In genomic region chr12:25364529-25365339, GRCh38 we compare ENCODE assay signal across 8 cellular contexts.
DNase-seq lines count a peak whose midpoint lies in the region; ATAC-seq and TF ChIP-seq lines count a peak whose summit lies in the region.

No MANE protein-coding gene starts in this region.

- peaks cover 10% of the 10 kb centered on the region for H3K27me3 Mint-ChIP-seq in activated CD4-positive, alpha-beta memory T cell treated with anti-CD3 and anti-CD28 coated beads for 36 hours

- no peaks in the 10 kb centered on the region for H3K36me3 ChIP-seq in mucosa of descending colon (ENCODE audit: low read depth)

- peak; percentile 67 for DNase-seq in activated CD4-positive, alpha-beta T cell treated with anti-CD3 and anti-CD28 coated beads for 48 hours
- DNase-seq in activated CD4-positive, alpha-beta T cell treated with anti-CD3 and anti-CD28 coated beads for 4 hours, result no peak
- DNase-seq in activated CD4-positive, alpha-beta memory T cell treated with anti-CD3 and anti-CD28 coated beads for 36 hours, result peak; percentile 83
- no peak for DNase-seq in stimulated activated effector memory CD8-positive, alpha-beta T cell treated with anti-CD3 and anti-CD28 coated beads, Interleukin-12 subunit alpha, Interleukin-12 subunit beta, amount 100 ng/mL, for 72 hours (ENCODE audit: low spot score in 2 of 2)
- DNase-seq in mucosa of descending colon (no peak), Ammon's horn (ENCODE audit: low spot score) (no peak), posterior cingulate gyrus (no peak)

- POLR2A ChIA-PET in activated CD4-positive, alpha-beta memory T cell treated with anti-CD3 and anti-CD28 coated beads for 36 hours (lab: Charles Lee), result interaction anchor here (0.8 to 1.7 kb wide), 4 partner anchors 13 to 367 kb away, joined by 3 to 9 read pairs (median 6); partner anchors contain the start of gene KRAS

- ATAC-seq in HG03060 (IDR thresholded peaks at IDR 0.05; ENCODE audit: low read depth, unreplicated experiment) (peak; percentile 75), mucosa of descending colon (no peak)
- ATAC-seq in stimulated activated effector memory CD8-positive, alpha-beta T cell treated with anti-CD3 and anti-CD28 coated beads, Interleukin-12 subunit alpha, Interleukin-12 subunit beta, amount 100 ng/mL, for 72 hours, result peak; percentile 93

- no peaks in the 10 kb centered on the region for H3K9me3 ChIP-seq in mucosa of descending colon

- H3K9me3 Mint-ChIP-seq in activated CD4-positive, alpha-beta memory T cell treated with anti-CD3 and anti-CD28 coated beads for 36 hours, result no peaks in the 10 kb centered on the region
- no peaks in the 10 kb centered on the region for H3K9me3 Mint-ChIP-seq in stimulated activated effector memory CD8-positive, alpha-beta T cell treated with anti-CD3 and anti-CD28 coated beads, Interleukin-12 subunit alpha, Interleukin-12 subunit beta, amount 100 ng/mL, for 72 hours

- peak overlapping the region; percentile 16 for H3K4me3 Mint-ChIP-seq in activated CD4-positive, alpha-beta memory T cell treated with anti-CD3 and anti-CD28 coated beads for 36 hours
- peak overlapping the region; percentile 20 for H3K4me3 Mint-ChIP-seq in stimulated activated effector memory CD8-positive, alpha-beta T cell treated with anti-CD3 and anti-CD28 coated beads, Interleukin-12 subunit alpha, Interleukin-12 subunit beta, amount 100 ng/mL, for 72 hours

- peaks cover 16% of the 10 kb centered on the region for H3K4me1 Mint-ChIP-seq in activated CD4-positive, alpha-beta memory T cell treated with anti-CD3 and anti-CD28 coated beads for 36 hours (ENCODE audit: low read depth)
- peaks cover 6% of the 10 kb centered on the region for H3K4me1 Mint-ChIP-seq in stimulated activated effector memory CD8-positive, alpha-beta T cell treated with anti-CD3 and anti-CD28 coated beads, Interleukin-12 subunit alpha, Interleukin-12 subunit beta, amount 100 ng/mL, for 72 hours

- no peak overlapping the region for H3K4me3 ChIP-seq in mucosa of descending colon

- no peak for TF ChIP-seq CTCF in mucosa of descending colon (IDR thresholded peaks at IDR 0.05)

- H3K27ac Mint-ChIP-seq in activated CD4-positive, alpha-beta memory T cell treated with anti-CD3 and anti-CD28 coated beads for 36 hours, result peak overlapping the region; percentile 2
- H3K27ac Mint-ChIP-seq in stimulated activated effector memory CD8-positive, alpha-beta T cell treated with anti-CD3 and anti-CD28 coated beads, Interleukin-12 subunit alpha, Interleukin-12 subunit beta, amount 100 ng/mL, for 72 hours, result peak overlapping the region; percentile 32

- CTCF ChIA-PET in activated CD4-positive, alpha-beta memory T cell treated with anti-CD3 and anti-CD28 coated beads for 36 hours (lab: Charles Lee), result interaction anchor here (1.2 to 2.2 kb wide), 4 partner anchors 10 to 123 kb away, joined by 3 to 15 read pairs (median 6); no protein-coding TSS in a partner anchor

- intact Hi-C loops in activated CD4-positive, alpha-beta memory T cell treated with anti-CD3 and anti-CD28 coated beads for 36 hours (cut with micrococcal nuclease), result loop anchor here (1.0 to 5.0 kb wide), 4 partner anchors 13 to 527 kb away; no protein-coding TSS in a partner anchor
- intact Hi-C loops in mucosa of descending colon (cut with DNase I, micrococcal nuclease) (no loop called here), posterior cingulate gyrus (cut with DNase I) (no loop called here)

- H3K36me3 Mint-ChIP-seq in activated CD4-positive, alpha-beta memory T cell treated with anti-CD3 and anti-CD28 coated beads for 36 hours, result no peaks in the 10 kb centered on the region
- no peaks in the 10 kb centered on the region for H3K36me3 Mint-ChIP-seq in stimulated activated effector memory CD8-positive, alpha-beta T cell treated with anti-CD3 and anti-CD28 coated beads, Interleukin-12 subunit alpha, Interleukin-12 subunit beta, amount 100 ng/mL, for 72 hours

- H3K4me1 ChIP-seq in mucosa of descending colon (ENCODE audit: low read depth), result no peaks in the 10 kb centered on the region

Comparison
In these comparisons a context has a peak if more than half of its experiments do, and no peak if none do; other contexts are left out.
1. DNase-seq: peak in activated CD4-positive, alpha-beta T cell treated with anti-CD3 and anti-CD28 coated beads for 48 hours (single experiment) and activated CD4-positive, alpha-beta memory T cell treated with anti-CD3 and anti-CD28 coated beads for 36 hours (single experiment); none in activated CD4-positive, alpha-beta T cell treated with anti-CD3 and anti-CD28 coated beads for 4 hours (0 of 2), stimulated activated effector memory CD8-positive, alpha-beta T cell treated with anti-CD3 and anti-CD28 coated beads, Interleukin-12 subunit alpha, Interleukin-12 subunit beta, amount 100 ng/mL, for 72 hours (0 of 2), mucosa of descending colon (0 of 3), Ammon's horn (single experiment) and posterior cingulate gyrus (0 of 10).